ENCODE assay signal across 3 cellular contexts in the genomic region with DNA sequence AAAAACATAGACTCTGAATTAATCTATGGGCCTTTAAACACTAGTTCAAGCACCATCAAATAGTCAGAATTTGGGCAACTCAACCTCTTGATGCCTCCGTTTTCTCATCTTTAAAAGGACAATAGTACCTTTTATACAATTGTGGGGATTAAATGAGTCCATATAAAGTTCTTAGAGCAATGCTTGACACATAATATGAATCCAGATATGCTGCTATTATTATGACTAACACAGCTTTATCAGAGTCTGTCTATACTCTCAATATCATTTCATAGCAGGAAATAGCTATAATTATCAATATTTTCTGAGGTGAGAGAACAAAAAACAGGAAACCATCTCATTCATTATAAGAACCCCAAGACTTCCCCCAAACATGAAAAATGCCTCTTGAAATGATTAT.
"Had no signal": no experiment of that assay in that cellular context is flagged by ENCODE, and none has a peak within 500 bp of the region (broad histone marks: within the 10 kb centered on the region; RNA-seq: fewer than 3 reads in every experiment).

No MANE protein-coding gene starts in this region.

- DNase-seq: GDM1, GF-D8 had no signal

- ATAC-seq: GM12878 had no signal
